15 cellular contexts compared by ENCODE assay signal in genomic region chr4:38504396-38504715, GRCh38.
"Had no signal": no experiment of that assay in that cellular context is flagged by ENCODE, and none has a peak within 500 bp of the region (broad histone marks: within the 10 kb centered on the region; RNA-seq: fewer than 3 reads in every experiment).

No MANE protein-coding gene starts in this region.

- H3K27ac Mint-ChIP-seq: activated CD4-positive, alpha-beta T cell treated with anti-CD3 and anti-CD28 coated beads, Interleukin-2, amount 10 ng/mL, durations not matched to agents 7 days and 5 days; progenitor cell of endocrine pancreas had no signal

- ATAC-seq: left ventricle myocardium superior had no signal

- H3K9me3 Mint-ChIP-seq: stimulated activated naive CD8-positive, alpha-beta T cell treated with anti-CD3 and anti-CD28 coated beads, Interleukin-15, Interleukin-2, amounts not matched to agents 100 ng/mL and 50 ng/mL, for 24 hours had no signal

- H3K36me3 ChIP-seq: cardiac muscle cell, neural progenitor cell, tibial nerve had no signal

- FAIRE-seq: urothelium cell line had no signal

- H3K4me1 ChIP-seq: neural progenitor cell, tibial nerve had no signal

- H3K4me2 ChIP-seq: neural progenitor cell had no signal

- H3K4me1 Mint-ChIP-seq: neural progenitor cell had no signal

- H3K4me3 Mint-ChIP-seq: activated CD4-positive, alpha-beta T cell treated with anti-CD3 and anti-CD28 coated beads, Interleukin-2, amount 10 ng/mL, durations not matched to agents 7 days and 5 days; activated naive CD8-positive, alpha-beta T cell; neural progenitor cell; stimulated activated naive CD8-positive, alpha-beta T cell treated with anti-CD3 and anti-CD28 coated beads, Interleukin-15, Interleukin-2, amounts not matched to agents 100 ng/mL and 50 ng/mL, for 24 hours had no signal

- H2AFZ ChIP-seq: neural progenitor cell had no signal

- H3K27ac ChIP-seq: cardiac muscle cell, neural progenitor cell, tibial nerve had no signal

- H3K27me3 Mint-ChIP-seq: activated naive CD8-positive, alpha-beta T cell; progenitor cell of endocrine pancreas; stimulated activated naive CD8-positive, alpha-beta T cell treated with anti-CD3 and anti-CD28 coated beads, Interleukin-15, Interleukin-2, amounts not matched to agents 100 ng/mL and 50 ng/mL, for 24 hours had no signal

- H3K36me3 Mint-ChIP-seq: neural progenitor cell had no signal

- H3K4me3 ChIP-seq: cardiac muscle cell, neural progenitor cell, tibial nerve had no signal

- H3K9me3 ChIP-seq: tibial nerve had no signal

- DNase-seq: activated CD4-positive, alpha-beta T cell treated with anti-CD3 and anti-CD28 coated beads, Interleukin-2, amount 10 ng/mL, durations not matched to agents 7 days and 5 days; activated CD8-positive, alpha-beta memory T cell treated with anti-CD3 and anti-CD28 coated beads, Interleukin-2, amount 50 U/mL, for 48 hours; activated gamma-delta T cell treated with Interleukin-2 at 50 U/mL for 16 hours; activated T-cell treated with anti-CD3 and anti-CD28 coated beads, Interleukin-2, amount 50 U/mL, for 48 hours; amygdala; left ventricle myocardium superior; stimulated activated CD8-positive, alpha-beta memory T cell treated with anti-CD3 and anti-CD28 coated beads, Interleukin-4, amount 100 ng/mL, for 48 hours; T1000 had no signal
